In the genomic region with DNA sequence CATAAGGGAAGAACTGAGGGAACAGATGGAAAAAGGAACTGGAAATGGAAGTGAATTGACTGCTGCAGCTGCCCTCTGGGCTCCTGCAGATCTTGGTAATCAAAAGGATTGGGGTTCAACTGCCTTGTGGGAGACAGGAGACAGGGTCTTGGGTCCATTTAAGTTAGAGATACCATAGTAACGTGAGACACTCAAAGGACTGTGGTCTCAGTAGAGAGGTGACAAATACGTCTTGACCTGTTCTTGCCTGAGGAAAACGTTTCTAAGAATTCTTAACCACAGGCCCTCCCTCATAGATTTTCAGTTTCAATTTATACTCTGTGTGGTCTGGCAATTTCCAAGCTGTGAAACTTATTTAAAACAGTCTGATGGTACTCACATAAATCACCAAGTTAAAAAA, we compare ENCODE assay signal across 8 cellular contexts.
A peak's percentile ranks its signal among the peaks of the same experiment; 100 is the strongest.
DNase-seq lines count a peak whose midpoint lies in the region; ATAC-seq lines count a peak whose summit lies in the region.

No MANE protein-coding gene starts in this region.

- peak; percentile 96 for ATAC-seq in GM18909 (IDR thresholded peaks at IDR 0.05; ENCODE audit: poor library complexity, unreplicated experiment)
- ATAC-seq in HG02798 (IDR thresholded peaks at IDR 0.05; ENCODE audit: poor library complexity, unreplicated experiment): peak; percentile 98

- no peaks in the 10 kb centered on the region for H3K27me3 ChIP-seq in mucosa of rectum (ENCODE audit: control insufficient read depth in 2 of 2, insufficient read depth in 2 of 2, low read length in 2 of 2)

- H3K9ac ChIP-seq in mucosa of rectum (ENCODE audit: low read depth in 1 of 2, low read length in 2 of 2): no peak overlapping the region

- no peaks in the 10 kb centered on the region for H3K9me3 ChIP-seq in mucosa of rectum (ENCODE audit: control insufficient read depth in 2 of 2, low read length in 2 of 2)

- peaks cover 0 to 5% of the 10 kb centered on the region in 2 donors for H3K36me3 ChIP-seq in mucosa of rectum (ENCODE audit: control insufficient read depth in 2 of 2, insufficient read depth in 2 of 2, low read length in 2 of 2)

- H3K4me3 ChIP-seq in mucosa of rectum (ENCODE audit: low read length in 2 of 2): peak overlapping the region in 1 of 2 donors; percentile 45

- peak overlapping the region; percentile 35 to 52 for H3K27ac ChIP-seq in mucosa of rectum (ENCODE audit: low read depth in 2 of 2, low read length in 2 of 2)

- peaks cover 0 to 3% of the 10 kb centered on the region in 2 donors for H3K4me1 ChIP-seq in mucosa of rectum (ENCODE audit: control insufficient read depth in 2 of 2, insufficient read depth in 2 of 2, low read length in 2 of 2)

- peak; percentile 91 for DNase-seq in OCI-M1 (lab: John Stamatoyannopoulos, UW)
- DNase-seq in NCI-H187 (lab: John Stamatoyannopoulos, UW): no peak
- no peak for DNase-seq in SW480 (ENCODE audit: low spot score)
- no peak for DNase-seq in A172 (ENCODE audit: low spot score)
- DNase-seq in effector CD4-positive, alpha-beta T cell: no peak
